ENCODE assay signal across 1 cellular context in the genomic region with DNA sequence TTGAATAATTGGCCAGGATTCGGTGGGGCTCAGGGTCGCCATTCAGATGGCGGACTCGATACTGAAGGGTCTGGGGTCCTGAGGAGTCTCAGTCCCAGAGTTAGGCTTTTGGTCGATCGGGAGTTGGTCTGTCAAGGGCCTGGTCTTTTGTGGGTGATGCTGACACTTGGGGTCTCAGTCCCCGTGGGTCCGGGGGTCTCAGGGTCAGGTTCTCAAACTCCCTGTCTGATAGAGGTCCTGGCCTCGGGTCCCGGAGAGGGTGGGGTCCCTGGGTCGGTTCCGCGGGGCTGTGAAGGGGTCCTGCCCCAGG.
TF ChIP-seq lines count a peak whose summit lies in the region.

No MANE protein-coding gene starts in this region.

TF ChIP-seq in WTC11, 78 proteins besides CTCF, POLR2A, EP300 and RAD21 (continued from another document):
- TF ChIP-seq ATF2 (CRISPR knock-in tag; IDR thresholded peaks at IDR 0.05; ENCODE audit: borderline replicate concordance, low read depth), result no peak
TF ChIP-seq in WTC11: peak in this region for 0.
